ENCODE assay signal across 26 cellular contexts in the genomic region with DNA sequence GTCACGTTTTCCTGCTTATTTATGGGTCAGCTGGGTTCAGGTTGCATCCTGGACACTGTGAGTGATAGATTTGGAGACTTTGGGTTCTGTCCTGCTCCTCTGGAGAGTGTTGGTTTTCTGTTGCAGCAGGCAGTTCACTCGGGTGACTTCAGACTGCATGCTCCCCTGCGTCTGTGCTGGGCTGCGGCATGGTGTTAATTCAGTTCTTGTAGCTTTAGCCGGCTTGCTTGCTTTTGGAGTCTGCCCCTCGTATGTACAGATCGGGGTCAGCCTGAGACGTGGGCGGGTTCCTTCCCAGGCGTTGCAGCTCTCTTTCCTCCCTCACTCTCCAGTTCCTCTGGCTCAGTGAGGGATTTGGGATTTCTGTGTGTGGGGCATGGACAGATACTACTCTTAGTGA.
"Had no signal": no experiment of that assay in that cellular context is flagged by ENCODE, and none has a peak within 500 bp of the region (broad histone marks: within the 10 kb centered on the region; RNA-seq: fewer than 3 reads in every experiment).

No MANE protein-coding gene starts in this region.

- H3K27me3 ChIP-seq: esophagus muscularis mucosa, foreskin keratinocyte, vagina had no signal

- H3K4me3 ChIP-seq: esophagus muscularis mucosa, mucosa of descending colon, skin epidermis, vagina had no signal

- H3K4me1 ChIP-seq: esophagus muscularis mucosa, foreskin keratinocyte, vagina had no signal

- DNase-seq: activated CD4-positive, alpha-beta T cell treated with anti-CD3 and anti-CD28 coated beads for 1 hour; activated CD8-positive, alpha-beta memory T cell treated with anti-CD3 and anti-CD28 coated beads, Interleukin-2, amount 10 ng/mL, durations not matched to agents 7 days and 5 days; activated CD8-positive, alpha-beta T cell treated with anti-CD3 and anti-CD28 coated beads, Interleukin-2, amount 10 ng/mL, durations not matched to agents 7 days and 5 days; activated naive CD8-positive, alpha-beta T cell treated with anti-CD3 and anti-CD28 coated beads, Interleukin-2, amount 50 U/mL, for 24 hours; activated T-cell treated with anti-CD3 and anti-CD28 coated beads, Interleukin-2, amount 50 U/mL, for 48 hours; amygdala; caudate nucleus; endodermal cell; foreskin keratinocyte; islet precursor cell; left ventricle myocardium superior; mucosa of descending colon; nucleus accumbens; right cardiac atrium; stimulated activated CD4-positive, alpha-beta T cell treated with anti-CD3 and anti-CD28 coated beads, Interleukin-12 subunit alpha, Interleukin-12 subunit beta, amount 100 ng/mL, for 4 hours; stimulated activated CD4-positive, alpha-beta T cell treated with anti-CD3 and anti-CD28 coated beads, Interleukin-4, amount 100 ng/mL, for 1 hour; T-helper 2 cell had no signal

- H3K4me3 Mint-ChIP-seq: activated CD8-positive, alpha-beta memory T cell treated with anti-CD3 and anti-CD28 coated beads, Interleukin-2, amount 10 ng/mL, durations not matched to agents 7 days and 5 days; activated CD8-positive, alpha-beta T cell treated with anti-CD3 and anti-CD28 coated beads, Interleukin-2, amount 10 ng/mL, durations not matched to agents 7 days and 5 days; activated naive CD4-positive, alpha-beta T cell treated with anti-CD3 and anti-CD28 coated beads, Interleukin-2, amount 50 U/mL, for 24 hours; activated naive CD8-positive, alpha-beta T cell treated with anti-CD3 and anti-CD28 coated beads, Interleukin-2, amount 50 U/mL, for 24 hours; dendritic cell treated with granulocyte-macrophage colony-stimulating factor and Interleukin-4, amounts not matched to agents 40 ng/mL and 50 ng/mL, for 4 days; endodermal cell; natural killer cell treated with Interleukin-12 subunit alpha and Interleukin-12 subunit beta and Interleukin-15 and Interleukin-18, amount 100 ng/mL, for 72 hours; stimulated activated naive CD8-positive, alpha-beta T cell treated with anti-CD3 and anti-CD28 coated beads, Interleukin-15, Interleukin-2, amounts not matched to agents 100 ng/mL and 50 ng/mL, for 24 hours; type B pancreatic cell had no signal

- H3K27ac ChIP-seq: esophagus muscularis mucosa, foreskin keratinocyte, skin epidermis, vagina had no signal

- H3K27ac Mint-ChIP-seq: activated CD8-positive, alpha-beta memory T cell treated with anti-CD3 and anti-CD28 coated beads, Interleukin-2, amount 10 ng/mL, durations not matched to agents 7 days and 5 days; activated CD8-positive, alpha-beta T cell treated with anti-CD3 and anti-CD28 coated beads, Interleukin-2, amount 10 ng/mL, durations not matched to agents 7 days and 5 days; activated naive CD4-positive, alpha-beta T cell treated with anti-CD3 and anti-CD28 coated beads, Interleukin-2, amount 50 U/mL, for 24 hours; activated naive CD8-positive, alpha-beta T cell treated with anti-CD3 and anti-CD28 coated beads, Interleukin-2, amount 50 U/mL, for 24 hours; activated T-helper 2 cell treated with anti-CD3 and anti-CD28 coated beads, Interferon-gamma antibody, Interleukin-2, Interleukin-4, amounts not matched to agents 10 μg/mL and 5 μg/mL and 100 μg/mL, durations not matched to agents 14 hours and 24 hours and 36 hours; dendritic cell treated with granulocyte-macrophage colony-stimulating factor and Interleukin-4, amounts not matched to agents 40 ng/mL and 50 ng/mL, for 4 days; endodermal cell; natural killer cell treated with Interleukin-12 subunit alpha and Interleukin-12 subunit beta and Interleukin-15 and Interleukin-18, amount 100 ng/mL, for 72 hours; stimulated activated naive CD8-positive, alpha-beta T cell treated with anti-CD3 and anti-CD28 coated beads, Interleukin-15, Interleukin-2, amounts not matched to agents 100 ng/mL and 50 ng/mL, for 24 hours; type B pancreatic cell had no signal

- H3K9me3 Mint-ChIP-seq: activated naive CD4-positive, alpha-beta T cell treated with anti-CD3 and anti-CD28 coated beads, Interleukin-2, amount 50 U/mL, for 24 hours; activated naive CD8-positive, alpha-beta T cell treated with anti-CD3 and anti-CD28 coated beads, Interleukin-2, amount 50 U/mL, for 24 hours; activated T-helper 2 cell treated with anti-CD3 and anti-CD28 coated beads, Interferon-gamma antibody, Interleukin-2, Interleukin-4, amounts not matched to agents 10 μg/mL and 5 μg/mL and 100 μg/mL, durations not matched to agents 14 hours and 24 hours and 36 hours; dendritic cell treated with granulocyte-macrophage colony-stimulating factor and Interleukin-4, amounts not matched to agents 40 ng/mL and 50 ng/mL, for 4 days; endodermal cell; natural killer cell treated with Interleukin-12 subunit alpha and Interleukin-12 subunit beta and Interleukin-15 and Interleukin-18, amount 100 ng/mL, for 72 hours; stimulated activated naive CD8-positive, alpha-beta T cell treated with anti-CD3 and anti-CD28 coated beads, Interleukin-15, Interleukin-2, amounts not matched to agents 100 ng/mL and 50 ng/mL, for 24 hours; type B pancreatic cell had no signal

- H3K9me3 ChIP-seq: esophagus muscularis mucosa, mucosa of descending colon, vagina had no signal

- ATAC-seq: activated CD8-positive, alpha-beta memory T cell treated with anti-CD3 and anti-CD28 coated beads, Interleukin-2, amount 10 ng/mL, durations not matched to agents 7 days and 5 days; activated CD8-positive, alpha-beta T cell treated with anti-CD3 and anti-CD28 coated beads, Interleukin-2, amount 10 ng/mL, durations not matched to agents 7 days and 5 days; activated naive CD8-positive, alpha-beta T cell treated with anti-CD3 and anti-CD28 coated beads, Interleukin-2, amount 50 U/mL, for 24 hours; foreskin keratinocyte; mucosa of descending colon; natural killer cell treated with Interleukin-12 subunit alpha and Interleukin-12 subunit beta and Interleukin-15 and Interleukin-18, amount 100 ng/mL, for 72 hours; right cardiac atrium had no signal

- H3K27me3 Mint-ChIP-seq: activated CD8-positive, alpha-beta memory T cell treated with anti-CD3 and anti-CD28 coated beads, Interleukin-2, amount 10 ng/mL, durations not matched to agents 7 days and 5 days; activated naive CD4-positive, alpha-beta T cell treated with anti-CD3 and anti-CD28 coated beads, Interleukin-2, amount 50 U/mL, for 24 hours; activated naive CD8-positive, alpha-beta T cell treated with anti-CD3 and anti-CD28 coated beads, Interleukin-2, amount 50 U/mL, for 24 hours; dendritic cell treated with granulocyte-macrophage colony-stimulating factor and Interleukin-4, amounts not matched to agents 40 ng/mL and 50 ng/mL, for 4 days; natural killer cell treated with Interleukin-12 subunit alpha and Interleukin-12 subunit beta and Interleukin-15 and Interleukin-18, amount 100 ng/mL, for 72 hours; stimulated activated naive CD8-positive, alpha-beta T cell treated with anti-CD3 and anti-CD28 coated beads, Interleukin-15, Interleukin-2, amounts not matched to agents 100 ng/mL and 50 ng/mL, for 24 hours; type B pancreatic cell had no signal

- H3K4me1 Mint-ChIP-seq: activated naive CD4-positive, alpha-beta T cell treated with anti-CD3 and anti-CD28 coated beads, Interleukin-2, amount 50 U/mL, for 24 hours; activated naive CD8-positive, alpha-beta T cell treated with anti-CD3 and anti-CD28 coated beads, Interleukin-2, amount 50 U/mL, for 24 hours; endodermal cell had no signal
